8 cellular contexts compared by ENCODE assay signal in genomic region chr6:137291441-137291840, GRCh38.
DNase-seq lines count a peak whose midpoint lies in the region; ATAC-seq and TF ChIP-seq lines count a peak whose summit lies in the region.

No MANE protein-coding gene starts in this region.

- CTCF ChIA-PET in naive thymus-derived CD4-positive, alpha-beta T cell (lab: Charles Lee), result no interaction called here

- H3K27me3 Mint-ChIP-seq in naive thymus-derived CD4-positive, alpha-beta T cell, result peaks cover 2 to 27% (median 5%) of the 10 kb centered on the region in 5 donors

- TF ChIP-seq CTCF in GM12865 (IDR thresholded peaks at IDR 0.05; ENCODE audit: insufficient read depth, low read depth, low read length, missing control alignments) (no peak), dorsolateral prefrontal cortex (IDR thresholded peaks at IDR 0.05 in 54 of 56, conservative IDR thresholded peaks at IDR 0.05 in 2 of 56; ENCODE audit: low read depth in 1 of 56, partially characterized antibody in 56 of 56) (no peak)

- peaks cover 0 to 6% of the 10 kb centered on the region in 2 donors for H3K4me1 ChIP-seq in naive thymus-derived CD4-positive, alpha-beta T cell (ENCODE audit: control insufficient read depth in 2 of 2, insufficient read depth in 2 of 2, low read length in 2 of 2)

- H3K9me3 ChIP-seq in naive thymus-derived CD4-positive, alpha-beta T cell (ENCODE audit: control insufficient read depth in 2 of 3, low read length in 3 of 3), result no peaks in the 10 kb centered on the region

- H3K27ac ChIP-seq in dorsolateral prefrontal cortex, result peak overlapping the region in 3 of 59 donors; percentile 2 to 71 (median 51)
- H3K27ac ChIP-seq in naive thymus-derived CD4-positive, alpha-beta T cell (ENCODE audit: low read depth, low read length), result no peak overlapping the region

- peaks cover 0 to 4% (median 0%) of the 10 kb centered on the region in 11 donors for H3K9me3 Mint-ChIP-seq in naive thymus-derived CD4-positive, alpha-beta T cell

- H3K36me3 Mint-ChIP-seq in naive thymus-derived CD4-positive, alpha-beta T cell, result peaks cover 0 to 3% (median 0%) of the 10 kb centered on the region in 5 donors

- DNase-seq in GM12865 (ENCODE audit: low read depth), result peak; percentile 21
- DNase-seq in OCI-M1 (lab: John Stamatoyannopoulos, UW), result peak; percentile 95
- DNase-seq in dorsolateral prefrontal cortex, result peak in 6 of 10 donors; percentile 25 to 75 (median 49)
- DNase-seq in naive thymus-derived CD4-positive, alpha-beta T cell, result no peak
- DNase-seq in NCI-H1092 treated with DMSO at 0.1 percent for 48 hours (lab: John Stamatoyannopoulos, UW), result no peak
- DNase-seq in NCI-H510A (lab: John Stamatoyannopoulos, UW), result no peak

- peaks cover 0 to 13% (median 4%) of the 10 kb centered on the region in 7 donors for H3K4me1 Mint-ChIP-seq in naive thymus-derived CD4-positive, alpha-beta T cell

- POLR2A ChIA-PET in naive thymus-derived CD4-positive, alpha-beta T cell (lab: Charles Lee), result no interaction called here

- intact Hi-C loops in dorsolateral prefrontal cortex (cut with DNase I), result no loop called here
- intact Hi-C loops in naive thymus-derived CD4-positive, alpha-beta T cell (cut with micrococcal nuclease), result no loop called here

- no peaks in the 10 kb centered on the region for H3K36me3 ChIP-seq in naive thymus-derived CD4-positive, alpha-beta T cell (ENCODE audit: control insufficient read depth in 2 of 3, insufficient read depth in 3 of 3, low read length in 3 of 3)

- no peak overlapping the region for H3K4me3 ChIP-seq in GM12865 (ENCODE audit: low read depth, low read length)
- no peak overlapping the region for H3K4me3 ChIP-seq in dorsolateral prefrontal cortex
- no peak overlapping the region for H3K4me3 ChIP-seq in naive thymus-derived CD4-positive, alpha-beta T cell (ENCODE audit: low read length)

- no peak overlapping the region for H3K27ac Mint-ChIP-seq in naive thymus-derived CD4-positive, alpha-beta T cell

- no peaks in the 10 kb centered on the region for H3K27me3 ChIP-seq in dorsolateral prefrontal cortex
- no peaks in the 10 kb centered on the region for H3K27me3 ChIP-seq in naive thymus-derived CD4-positive, alpha-beta T cell (ENCODE audit: control insufficient read depth in 2 of 2, insufficient read depth in 2 of 2, low read length in 2 of 2)

- ATAC-seq in naive thymus-derived CD4-positive, alpha-beta T cell, result peak; percentile 82
- ATAC-seq in HG03354 (IDR thresholded peaks at IDR 0.05; ENCODE audit: poor library complexity, severe bottlenecking, unreplicated experiment) (no peak), HG02642 (IDR thresholded peaks at IDR 0.05; ENCODE audit: poor library complexity, unreplicated experiment) (no peak)

- no peak overlapping the region for H3K4me3 Mint-ChIP-seq in naive thymus-derived CD4-positive, alpha-beta T cell

Comparison
In these comparisons a context has a peak if more than half of its experiments do, and no peak if none do; other contexts are left out.
1. DNase-seq: peak in GM12865 (single experiment), OCI-M1 (single experiment) and dorsolateral prefrontal cortex (6 of 10); none in naive thymus-derived CD4-positive, alpha-beta T cell (0 of 9), NCI-H1092 treated with DMSO at 0.1 percent for 48 hours (single experiment) and NCI-H510A (single experiment).